In the genomic region with DNA sequence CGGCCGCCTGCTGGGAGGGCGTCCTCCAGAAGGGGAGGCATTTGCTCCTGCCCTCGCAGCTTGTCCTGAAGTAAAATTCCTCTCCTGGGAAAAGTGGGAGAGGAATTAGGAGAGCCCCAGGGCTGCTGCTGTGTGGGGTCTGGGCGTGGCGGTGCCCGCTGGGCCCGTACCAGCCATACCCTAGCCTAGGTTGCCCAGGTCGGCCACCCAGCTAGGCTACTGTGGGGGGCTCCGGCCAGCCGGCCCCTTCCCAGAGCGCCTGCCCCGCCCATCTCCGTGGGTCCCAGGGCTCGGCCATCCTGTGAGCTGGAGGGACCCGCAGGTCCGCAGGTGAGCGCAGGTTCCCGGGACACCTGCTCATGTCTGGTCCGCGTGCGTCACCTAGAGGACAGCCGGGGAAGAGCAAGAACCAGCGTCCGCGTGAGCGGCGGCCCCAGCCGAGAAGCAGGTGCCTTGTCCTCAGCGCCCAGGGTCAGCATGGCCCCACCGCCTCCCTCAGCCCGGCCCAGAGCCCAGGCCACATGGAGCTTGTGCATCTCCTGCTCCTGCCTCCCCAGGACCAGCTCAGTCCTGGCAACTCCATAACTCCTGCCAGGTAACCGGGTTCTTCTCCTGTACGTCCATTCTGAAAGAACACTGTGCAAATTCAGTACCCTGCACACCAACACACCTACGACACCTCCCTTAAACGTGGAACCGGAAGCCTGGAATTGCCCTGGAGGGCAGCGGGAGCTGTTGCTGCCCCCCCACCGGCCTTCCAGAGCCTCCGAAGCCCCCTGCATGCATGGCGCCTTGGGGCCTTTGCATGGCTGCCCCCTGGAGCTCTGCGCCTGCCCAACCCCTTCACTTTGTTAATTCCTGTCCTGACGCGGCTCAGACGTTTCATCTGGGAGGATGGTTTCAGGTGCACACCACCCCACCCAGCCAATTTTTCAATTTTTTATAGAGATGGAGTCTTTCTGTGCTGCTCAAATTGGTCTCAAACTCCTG, we compare ENCODE assay signal across 8 cellular contexts. TPM values are rescaled to one million over a fixed set of nuclear protein-coding genes. Genes with fewer than 3 reads are reported as not detected.
DNase-seq lines count a peak whose midpoint lies in the region; ATAC-seq and TF ChIP-seq lines count a peak whose summit lies in the region.
"Had no signal": no experiment of that assay in that cellular context is flagged by ENCODE, and none has a peak within 500 bp of the region (broad histone marks: within the 10 kb centered on the region; RNA-seq: fewer than 3 reads in every experiment).

No MANE protein-coding gene starts in this region.

- H3K27ac ChIP-seq in Peyer's patch: no peak overlapping the region
- no peak overlapping the region for H3K27ac ChIP-seq in foreskin keratinocyte
- H3K27ac ChIP-seq in prostate gland: no peak overlapping the region
- no peak overlapping the region for H3K27ac ChIP-seq in Karpas-422 (ENCODE audit: low read length)

- TF ChIP-seq POLR2A in Peyer's patch (IDR thresholded peaks at IDR 0.05) (no peak), prostate gland (IDR thresholded peaks at IDR 0.05) (no peak)

- TF ChIP-seq CTCF in Peyer's patch (IDR thresholded peaks at IDR 0.05) (peak in 2 of 6 experiments; percentile 60 to 66), foreskin keratinocyte (conservative IDR thresholded peaks at IDR 0.05) (peak; percentile 68), prostate gland (IDR thresholded peaks at IDR 0.05) (peak in 3 of 4 experiments; percentile 55 to 83 (median 66))

- no peaks in the 10 kb centered on the region for H3K9me2 ChIP-seq in Karpas-422 (replicated peaks; ENCODE audit: insufficient read depth, low read length)

- no peak overlapping the region for H3K4me3 ChIP-seq in H7 (ENCODE audit: insufficient read depth, low read depth, low read length)
- H3K4me3 ChIP-seq in Peyer's patch: no peak overlapping the region
- no peak overlapping the region for H3K4me3 ChIP-seq in prostate gland
- no peak overlapping the region for H3K4me3 ChIP-seq in Karpas-422 (ENCODE audit: low read length)

- H3K4me2 ChIP-seq in Karpas-422 (ENCODE audit: low read depth, low read length, poor library complexity, severe bottlenecking): no peak overlapping the region

- H3K9me3 ChIP-seq in Peyer's patch (peaks cover 0 to 12% (median 4%) of the 10 kb centered on the region in 4 donors), prostate gland (no peaks in the 10 kb centered on the region), Karpas-422 (ENCODE audit: low read length) (peaks cover 9% of the 10 kb centered on the region)

- 67% methylated on average over 45 of the region's 45 CpGs for WGBS in prostate gland

- no peaks in the 10 kb centered on the region for H3K79me2 ChIP-seq in Karpas-422 (ENCODE audit: low read length)

- intact Hi-C loops in prostate gland (cut with DNase I): no loop called here

- peak; percentile 96 for DNase-seq in H7
- peak in 2 of 3 donors; percentile 60 to 80 for DNase-seq in Peyer's patch
- DNase-seq in foreskin keratinocyte: no peak
- peak; percentile 49 for DNase-seq in prostate gland (ENCODE audit: low spot score)
- no peak for DNase-seq in activated T-cell treated with anti-CD3 and anti-CD28 coated beads, Interleukin-2, amount 50 U/mL, for 48 hours
- no peak for DNase-seq in Karpas-422
- DNase-seq in T-helper 9 cell: no peak

- no peak overlapping the region for H3K9ac ChIP-seq in Karpas-422 (ENCODE audit: low read length)

- no peak overlapping the region for H2AFZ ChIP-seq in Karpas-422 (ENCODE audit: low read length)

- H4K20me1 ChIP-seq in Karpas-422 (ENCODE audit: insufficient read depth, low read depth, low read length): no peaks in the 10 kb centered on the region

- H3K36me3 ChIP-seq in H7 (replicated peaks; ENCODE audit: control insufficient read depth, insufficient read depth, low read length): no peaks in the 10 kb centered on the region
- H3K36me3 ChIP-seq in Peyer's patch: no peaks in the 10 kb centered on the region
- H3K36me3 ChIP-seq in prostate gland: no peaks in the 10 kb centered on the region
- H3K36me3 ChIP-seq in Karpas-422 (ENCODE audit: insufficient read depth, low read length): no peaks in the 10 kb centered on the region

- peaks cover 0 to 6% (median 0%) of the 10 kb centered on the region in 4 donors for H3K4me1 ChIP-seq in Peyer's patch
- H3K4me1 ChIP-seq in foreskin keratinocyte: no peaks in the 10 kb centered on the region
- no peaks in the 10 kb centered on the region for H3K4me1 ChIP-seq in prostate gland (replicated peaks)
- H3K4me1 ChIP-seq in Karpas-422 (ENCODE audit: low read length): no peaks in the 10 kb centered on the region

- H3K27me3 ChIP-seq in H7 (ENCODE audit: control insufficient read depth, insufficient read depth, low read length): no peaks in the 10 kb centered on the region
- no peaks in the 10 kb centered on the region for H3K27me3 ChIP-seq in Peyer's patch
- H3K27me3 ChIP-seq in foreskin keratinocyte: peaks cover 8% of the 10 kb centered on the region
- no peaks in the 10 kb centered on the region for H3K27me3 ChIP-seq in prostate gland (replicated peaks; ENCODE audit: insufficient read depth)
- no peaks in the 10 kb centered on the region for H3K27me3 ChIP-seq in Karpas-422 (ENCODE audit: low read length)

- ATAC-seq in foreskin keratinocyte: peak; percentile 28

RNA-seq across cellular contexts. Expression of a gene that starts 22.8 kb away (rescaled TPM):
- not detected in 2 replicates for total RNA-seq in H7 (2014; rRNA removed; shearing (Covaris generic))
- total RNA-seq in Peyer's patch: not detected
- total RNA-seq in foreskin keratinocyte: not detected in 2 replicates
- not detected in 2 replicates for polyA plus RNA-seq in foreskin keratinocyte
- total RNA-seq in prostate gland: not detected
- not detected in 2 replicates for total RNA-seq in Karpas-422 (2014; rRNA removed; shearing (Covaris generic); ENCODE audit: low replicate concordance)
- total RNA-seq: temporal lobe had no signal

Comparison
In these comparisons a context has a peak if more than half of its experiments do, and no peak if none do; other contexts are left out.
1. DNase-seq: peak in H7 (single experiment), Peyer's patch (2 of 3) and prostate gland (single experiment); none in foreskin keratinocyte (0 of 2), activated T-cell treated with anti-CD3 and anti-CD28 coated beads, Interleukin-2, amount 50 U/mL, for 48 hours (0 of 2), Karpas-422 (single experiment) and T-helper 9 cell (single experiment).